ENCODE assay signal across 2 cellular contexts in the genomic region with DNA sequence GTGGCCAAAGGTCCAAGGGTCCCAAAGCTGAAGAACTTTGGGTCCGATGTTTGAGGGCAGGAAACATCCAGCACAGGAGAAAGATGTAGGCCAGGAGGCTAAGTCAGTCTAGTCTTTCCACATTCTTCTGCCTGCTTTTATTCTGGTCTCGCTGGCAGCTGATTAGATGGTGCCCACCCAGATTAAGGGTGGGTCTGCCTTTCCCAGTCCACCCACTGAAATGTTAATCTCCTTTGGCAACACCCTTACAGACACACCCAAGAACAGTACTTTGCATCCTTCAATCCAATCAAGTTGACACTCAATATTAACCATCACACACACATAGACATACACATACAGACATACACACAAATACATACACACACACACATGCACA.
TF ChIP-seq lines count a peak whose summit lies in the region.
"Not testable (repeated sequence)": the region's sequence is repeated elsewhere in the genome, so short reads cannot be mapped to it uniquely, and the experiment has no call there.

No MANE protein-coding gene starts in this region.

TF ChIP-seq in HEK293, 187 proteins besides CTCF, POLR2A, EP300 and RAD21:
- peak; percentile 99 for TF ChIP-seq KLF1 (tag by site-specific recombination; IDR thresholded peaks at IDR 0.05)
- TF ChIP-seq, protein P1, sequence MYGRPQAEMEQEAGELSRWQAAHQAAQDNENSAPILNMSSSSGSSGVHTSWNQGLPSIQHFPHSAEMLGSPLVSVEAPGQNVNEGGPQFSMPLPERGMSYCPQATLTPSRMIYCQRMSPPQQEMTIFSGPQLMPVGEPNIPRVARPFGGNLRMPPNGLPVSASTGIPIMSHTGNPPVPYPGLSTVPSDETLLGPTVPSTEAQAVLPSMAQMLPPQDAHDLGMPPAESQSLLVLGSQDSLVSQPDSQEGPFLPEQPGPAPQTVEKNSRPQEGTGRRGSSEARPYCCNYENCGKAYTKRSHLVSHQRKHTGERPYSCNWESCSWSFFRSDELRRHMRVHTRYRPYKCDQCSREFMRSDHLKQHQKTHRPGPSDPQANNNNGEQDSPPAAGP (tag by site-specific recombination; IDR thresholded peaks at IDR 0.05): peak; percentile 81
TF ChIP-seq in HEK293: peak in this region for 2; not testable (repeated sequence) for 185.

TF ChIP-seq in HepG2, 621 proteins besides CTCF, POLR2A, EP300 and RAD21:
- peak; percentile 18 for TF ChIP-seq PHF5A (CRISPR knock-in tag; IDR thresholded peaks at IDR 0.05; ENCODE audit: low read depth, unreplicated experiment)
- peak; percentile 10 for TF ChIP-seq ZC3H4 (CRISPR knock-in tag; IDR thresholded peaks at IDR 0.05; ENCODE audit: borderline replicate concordance)
- TF ChIP-seq ZBTB42 (CRISPR knock-in tag; IDR thresholded peaks at IDR 0.05): peak; percentile 70; the same call in 1 of the 2 replicates
- 0 out of 2 replicates have a peak, but pooled peaks have one; percentile 68 for TF ChIP-seq PRMT3 (CRISPR knock-in tag; IDR thresholded peaks at IDR 0.05; ENCODE audit: borderline replicate concordance, low read depth)
- peak; percentile 5; the same call in 1 of the 2 replicates for TF ChIP-seq CCDC6 (CRISPR knock-in tag; IDR thresholded peaks at IDR 0.05)
- peak; percentile 3; the same call in 1 of the 2 replicates for TF ChIP-seq ZNF619 (CRISPR knock-in tag; IDR thresholded peaks at IDR 0.05)
- TF ChIP-seq ZNF34 (CRISPR knock-in tag; IDR thresholded peaks at IDR 0.05; ENCODE audit: borderline replicate concordance): 0 out of 2 replicates have a peak, but pooled peaks have one; percentile 19
- peak; percentile 25; the same call in 1 of the 2 replicates for TF ChIP-seq TCF7 (IDR thresholded peaks at IDR 0.05; ENCODE audit: low read depth)
- TF ChIP-seq ZNF101 (CRISPR knock-in tag; IDR thresholded peaks at IDR 0.05; ENCODE audit: borderline replicate concordance, low read depth): 0 out of 2 replicates have a peak, but pooled peaks have one; percentile 29
- 0 out of 2 replicates have a peak, but pooled peaks have one; percentile 76 for TF ChIP-seq ZNF569 (CRISPR knock-in tag; IDR thresholded peaks at IDR 0.05; ENCODE audit: borderline replicate concordance)
- TF ChIP-seq PAX8 (CRISPR knock-in tag; IDR thresholded peaks at IDR 0.05; ENCODE audit: borderline replicate concordance): 0 out of 2 replicates have a peak, but pooled peaks have one; percentile 25
- 0 out of 2 replicates have a peak, but pooled peaks have one; percentile 42 for TF ChIP-seq ZNF737 (CRISPR knock-in tag; IDR thresholded peaks at IDR 0.05; ENCODE audit: borderline replicate concordance)
- peak; percentile 5; the same call in 1 of the 2 replicates for TF ChIP-seq ZNF556 (CRISPR knock-in tag; IDR thresholded peaks at IDR 0.05; ENCODE audit: borderline replicate concordance)
- peak; percentile 18; the same call in 1 of the 2 replicates for TF ChIP-seq DNMT1 (CRISPR knock-in tag; IDR thresholded peaks at IDR 0.05)
- 0 out of 2 replicates have a peak, but pooled peaks have one; percentile 1 for TF ChIP-seq ZNF296 (CRISPR knock-in tag; conservative IDR thresholded peaks at IDR 0.05)
- TF ChIP-seq TGIF2 (CRISPR knock-in tag; IDR thresholded peaks at IDR 0.05): 0 out of 2 replicates have a peak, but pooled peaks have one; percentile 55
- TF ChIP-seq ZSCAN21 (CRISPR knock-in tag; IDR thresholded peaks at IDR 0.05; ENCODE audit: borderline replicate concordance): 0 out of 2 replicates have a peak, but pooled peaks have one; percentile 3
- 0 out of 2 replicates have a peak, but pooled peaks have one; percentile 32 for TF ChIP-seq SSRP1 (CRISPR knock-in tag; IDR thresholded peaks at IDR 0.05)
- TF ChIP-seq, protein P2, sequence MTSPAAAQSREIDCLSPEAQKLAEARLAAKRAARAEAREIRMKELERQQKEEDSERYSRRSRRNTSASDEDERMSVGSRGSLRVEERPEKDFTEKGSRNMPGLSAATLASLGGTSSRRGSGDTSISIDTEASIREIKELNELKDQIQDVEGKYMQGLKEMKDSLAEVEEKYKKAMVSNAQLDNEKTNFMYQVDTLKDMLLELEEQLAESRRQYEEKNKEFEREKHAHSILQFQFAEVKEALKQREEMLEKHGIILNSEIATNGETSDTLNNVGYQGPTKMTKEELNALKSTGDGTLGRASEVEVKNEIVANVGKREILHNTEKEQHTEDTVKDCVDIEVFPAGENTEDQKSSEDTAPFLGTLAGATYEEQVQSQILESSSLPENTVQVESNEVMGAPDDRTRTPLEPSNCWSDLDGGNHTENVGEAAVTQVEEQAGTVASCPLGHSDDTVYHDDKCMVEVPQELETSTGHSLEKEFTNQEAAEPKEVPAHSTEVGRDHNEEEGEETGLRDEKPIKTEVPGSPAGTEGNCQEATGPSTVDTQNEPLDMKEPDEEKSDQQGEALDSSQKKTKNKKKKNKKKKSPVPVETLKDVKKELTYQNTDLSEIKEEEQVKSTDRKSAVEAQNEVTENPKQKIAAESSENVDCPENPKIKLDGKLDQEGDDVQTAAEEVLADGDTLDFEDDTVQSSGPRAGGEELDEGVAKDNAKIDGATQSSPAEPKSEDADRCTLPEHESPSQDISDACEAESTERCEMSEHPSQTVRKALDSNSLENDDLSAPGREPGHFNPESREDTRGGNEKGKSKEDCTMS (CRISPR knock-in tag; conservative IDR thresholded peaks at IDR 0.05): 0 out of 2 replicates have a peak, but pooled peaks have one; percentile 28
- peak; percentile 15; the same call in 1 of the 2 replicates for TF ChIP-seq REPIN1 (CRISPR knock-in tag; IDR thresholded peaks at IDR 0.05; ENCODE audit: borderline replicate concordance, low read depth)
- not testable (repeated sequence) for TF ChIP-seq FOXA1 (IDR thresholded peaks at IDR 0.05)
- 0 out of 2 replicates have a peak, but pooled peaks have one; percentile 14 for TF ChIP-seq FOXA1 (CRISPR knock-in tag; IDR thresholded peaks at IDR 0.05)
- TF ChIP-seq KDM2A (CRISPR knock-in tag; IDR thresholded peaks at IDR 0.05; ENCODE audit: borderline replicate concordance, low read depth): 0 out of 2 replicates have a peak, but pooled peaks have one; percentile 3
- TF ChIP-seq ZNF7 (CRISPR knock-in tag; IDR thresholded peaks at IDR 0.05): peak; percentile 71
- 0 out of 2 replicates have a peak, but pooled peaks have one; percentile 66 for TF ChIP-seq KIAA2018 (CRISPR knock-in tag; IDR thresholded peaks at IDR 0.05; ENCODE audit: borderline replicate concordance)
- 0 out of 2 replicates have a peak, but pooled peaks have one; percentile 5 for TF ChIP-seq EEA1 (CRISPR knock-in tag; IDR thresholded peaks at IDR 0.05; ENCODE audit: borderline replicate concordance)
- TF ChIP-seq ZNF546 (CRISPR knock-in tag; conservative IDR thresholded peaks at IDR 0.05): peak; percentile 90; the same call in 1 of the 2 replicates
- TF ChIP-seq, protein P3, sequence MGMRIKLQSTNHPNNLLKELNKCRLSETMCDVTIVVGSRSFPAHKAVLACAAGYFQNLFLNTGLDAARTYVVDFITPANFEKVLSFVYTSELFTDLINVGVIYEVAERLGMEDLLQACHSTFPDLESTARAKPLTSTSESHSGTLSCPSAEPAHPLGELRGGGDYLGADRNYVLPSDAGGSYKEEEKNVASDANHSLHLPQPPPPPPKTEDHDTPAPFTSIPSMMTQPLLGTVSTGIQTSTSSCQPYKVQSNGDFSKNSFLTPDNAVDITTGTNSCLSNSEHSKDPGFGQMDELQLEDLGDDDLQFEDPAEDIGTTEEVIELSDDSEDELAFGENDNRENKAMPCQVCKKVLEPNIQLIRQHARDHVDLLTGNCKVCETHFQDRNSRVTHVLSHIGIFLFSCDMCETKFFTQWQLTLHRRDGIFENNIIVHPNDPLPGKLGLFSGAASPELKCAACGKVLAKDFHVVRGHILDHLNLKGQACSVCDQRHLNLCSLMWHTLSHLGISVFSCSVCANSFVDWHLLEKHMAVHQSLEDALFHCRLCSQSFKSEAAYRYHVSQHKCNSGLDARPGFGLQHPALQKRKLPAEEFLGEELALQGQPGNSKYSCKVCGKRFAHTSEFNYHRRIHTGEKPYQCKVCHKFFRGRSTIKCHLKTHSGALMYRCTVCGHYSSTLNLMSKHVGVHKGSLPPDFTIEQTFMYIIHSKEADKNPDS (CRISPR knock-in tag; IDR thresholded peaks at IDR 0.05): 0 out of 2 replicates have a peak, but pooled peaks have one; percentile 62
- TF ChIP-seq ZNF879 (CRISPR knock-in tag; IDR thresholded peaks at IDR 0.05): 0 out of 2 replicates have a peak, but pooled peaks have one; percentile 6
- 0 out of 2 replicates have a peak, but pooled peaks have one; percentile 8 for TF ChIP-seq ATF5 (CRISPR knock-in tag; IDR thresholded peaks at IDR 0.05; ENCODE audit: low read depth)
